Comparison of ENCODE assay signal across 17 cellular contexts in the genomic region with DNA sequence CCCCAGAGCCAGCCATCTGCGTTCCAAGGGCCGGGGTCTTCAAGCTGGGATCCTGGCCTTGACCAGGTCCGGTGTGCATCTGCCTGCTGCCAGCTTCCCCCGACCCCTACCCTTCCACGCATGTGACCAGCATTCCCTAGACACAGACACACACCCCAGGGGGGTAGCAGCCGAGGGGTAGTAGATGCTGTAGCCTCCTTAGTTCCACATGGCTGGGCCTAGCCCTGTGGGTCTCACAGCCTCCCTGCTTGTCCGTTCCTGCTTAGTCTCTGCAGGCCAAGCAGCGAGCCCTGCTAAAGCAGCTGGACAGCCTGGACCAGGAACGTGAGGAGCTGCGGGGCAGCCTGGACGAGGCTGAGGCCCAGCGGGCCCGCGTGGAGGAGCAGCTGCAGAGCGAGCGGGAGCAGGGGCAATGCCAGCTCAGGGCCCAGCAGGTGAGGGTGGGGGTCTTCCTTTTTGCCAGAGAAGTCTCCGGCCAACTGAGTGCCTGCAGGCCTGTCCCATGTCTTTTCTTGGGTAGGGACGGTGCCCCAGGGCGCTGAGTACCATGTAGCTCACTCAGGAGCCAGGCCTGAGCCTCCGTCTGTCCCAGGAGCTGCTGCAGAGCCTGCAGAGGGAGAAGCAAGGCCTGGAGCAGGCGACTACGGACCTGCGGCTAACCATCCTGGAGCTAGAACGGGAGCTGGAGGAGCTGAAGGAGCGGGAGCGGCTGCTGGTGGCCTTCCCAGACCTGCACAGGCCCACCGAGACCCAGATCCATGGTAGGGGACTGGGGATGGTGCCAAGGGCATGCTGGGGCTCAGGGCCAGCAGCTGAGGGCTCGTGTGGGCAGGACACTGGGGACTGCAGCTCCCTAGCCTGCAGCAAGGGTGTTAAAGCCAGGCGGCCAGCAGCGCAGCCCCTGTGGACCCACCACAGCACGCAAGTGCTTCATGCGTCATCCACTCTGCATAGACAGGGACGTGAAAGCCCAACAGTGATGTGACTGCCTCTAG.
"Had no signal": no experiment of that assay in that cellular context is flagged by ENCODE, and none has a peak within 500 bp of the region (broad histone marks: within the 10 kb centered on the region; RNA-seq: fewer than 3 reads in every experiment).

No MANE protein-coding gene starts in this region.

- H3K9me3 Mint-ChIP-seq: activated naive CD4-positive, alpha-beta T cell treated with anti-CD3 and anti-CD28 coated beads, Interleukin-2, amount 50 U/mL, for 24 hours; brain; immature natural killer cell; natural killer cell; T-helper 1 cell treated with Interleukin-12 subunit alpha and Interleukin-12 subunit beta and Interleukin-4 antibody, amounts not matched to agents 30 μg/mL and 1 μg/mL, for 36 hours had no signal

- H3K27ac Mint-ChIP-seq: activated naive CD4-positive, alpha-beta T cell treated with anti-CD3 and anti-CD28 coated beads, Interleukin-2, amount 50 U/mL, for 24 hours; immature natural killer cell; natural killer cell; T-helper 1 cell treated with Interleukin-12 subunit alpha and Interleukin-12 subunit beta and Interleukin-4 antibody, amounts not matched to agents 30 μg/mL and 1 μg/mL, for 36 hours had no signal

- H3K4me3 Mint-ChIP-seq: activated naive CD4-positive, alpha-beta T cell treated with anti-CD3 and anti-CD28 coated beads, Interleukin-2, amount 50 U/mL, for 24 hours; brain; immature natural killer cell; natural killer cell; T-helper 1 cell treated with Interleukin-12 subunit alpha and Interleukin-12 subunit beta and Interleukin-4 antibody, amounts not matched to agents 30 μg/mL and 1 μg/mL, for 36 hours had no signal

- H3K27me3 Mint-ChIP-seq: activated naive CD4-positive, alpha-beta T cell treated with anti-CD3 and anti-CD28 coated beads, Interleukin-2, amount 50 U/mL, for 24 hours; brain had no signal

- H3K36me3 Mint-ChIP-seq: activated naive CD4-positive, alpha-beta T cell treated with anti-CD3 and anti-CD28 coated beads, Interleukin-2, amount 50 U/mL, for 24 hours; brain; natural killer cell had no signal

- H3K4me1 ChIP-seq: esophagus muscularis mucosa, thyroid gland, uterus had no signal

- H3K27ac ChIP-seq: esophagus muscularis mucosa, ovary, thyroid gland, uterus had no signal

- H3K4me1 Mint-ChIP-seq: activated naive CD4-positive, alpha-beta T cell treated with anti-CD3 and anti-CD28 coated beads, Interleukin-2, amount 50 U/mL, for 24 hours; brain; immature natural killer cell; natural killer cell had no signal

- H3K4me3 ChIP-seq: dorsolateral prefrontal cortex, esophagus muscularis mucosa, mucosa of descending colon, ovary, thyroid gland, uterus had no signal

- DNase-seq: activated CD4-positive, CD25-positive, alpha-beta regulatory T cell; activated effector memory CD4-positive, alpha-beta T cell treated with Interleukin-2 at 50 U/mL for 16 hours; activated T-cell treated with anti-CD3 and anti-CD28 coated beads, Interleukin-2, amount 50 U/mL, for 1 hour; amniotic stem cell; cerebellar nuclear complex; immature natural killer cell; left colon; mucosa of descending colon; natural killer cell; uterus had no signal

- H3K27me3 ChIP-seq: dorsolateral prefrontal cortex, esophagus muscularis mucosa, ovary, thyroid gland, uterus had no signal

- H3K9me3 ChIP-seq: esophagus muscularis mucosa, mucosa of descending colon, ovary, thyroid gland, uterus had no signal

- H3K36me3 ChIP-seq: ovary, thyroid gland, uterus had no signal
